In the genomic region with DNA sequence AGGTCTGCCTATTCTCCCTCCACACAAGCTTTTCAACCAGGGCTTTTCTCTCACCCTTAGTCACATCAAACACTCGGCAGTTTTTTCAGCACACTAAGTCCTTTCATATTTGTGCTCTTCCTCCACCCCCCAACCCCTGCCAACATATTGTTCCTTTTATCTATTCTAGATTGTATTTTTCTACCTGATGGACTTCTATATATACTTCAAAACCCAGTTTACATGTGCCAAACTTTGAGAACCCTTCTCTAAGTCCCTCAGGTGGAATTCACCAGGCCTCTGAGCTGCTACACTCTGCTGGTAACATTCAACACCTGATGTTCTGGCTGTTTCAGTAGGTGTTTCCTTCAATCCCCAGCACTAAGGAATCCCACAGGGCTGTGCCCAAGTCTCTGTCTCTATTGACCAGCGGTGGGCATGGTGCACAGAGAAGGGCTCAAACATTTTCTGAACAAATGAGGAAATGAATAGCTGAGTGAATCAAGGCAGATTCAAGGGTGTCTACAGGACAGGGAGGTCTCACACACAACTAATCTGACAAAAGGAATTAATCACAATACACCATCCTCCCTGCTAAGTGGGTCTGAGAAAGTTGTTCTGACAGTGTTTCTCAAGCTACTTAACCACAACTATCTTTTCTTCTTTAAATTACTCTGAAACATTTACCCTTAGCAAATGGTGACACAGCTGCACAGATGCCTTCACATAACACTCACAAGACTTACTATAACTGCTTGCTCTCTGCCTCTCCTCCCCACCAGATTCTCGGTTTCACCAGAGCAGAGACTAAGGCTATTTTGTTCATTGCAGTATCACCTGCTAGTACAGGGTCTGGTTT, we compare ENCODE assay signal across 13 cellular contexts.
DNase-seq lines count a peak whose midpoint lies in the region; ATAC-seq and TF ChIP-seq lines count a peak whose summit lies in the region.
"Had no signal": no experiment of that assay in that cellular context is flagged by ENCODE, and none has a peak within 500 bp of the region (broad histone marks: within the 10 kb centered on the region; RNA-seq: fewer than 3 reads in every experiment).

No MANE protein-coding gene starts in this region.

- no peaks in the 10 kb centered on the region for H3K36me3 ChIP-seq in OCI-LY7 (ENCODE audit: insufficient read depth, low read length)
- H3K36me3 ChIP-seq: breast epithelium, neutrophil, upper lobe of right lung had no signal

- no peaks in the 10 kb centered on the region for H3K79me2 ChIP-seq in OCI-LY7 (ENCODE audit: insufficient read depth, low read depth, low read length)

- H4K20me1 ChIP-seq in OCI-LY7 (ENCODE audit: insufficient read depth, low read length), result no peaks in the 10 kb centered on the region

- peaks cover 4% of the 10 kb centered on the region for H3K27me3 Mint-ChIP-seq in activated CD4-positive, alpha-beta T cell treated with anti-CD3 and anti-CD28 coated beads for 36 hours
- H3K27me3 Mint-ChIP-seq in MCF 10A (ENCODE audit: insufficient read depth, unreplicated experiment), result no peaks in the 10 kb centered on the region

- peak overlapping the region; percentile 62 for H3K27ac ChIP-seq in OCI-LY7 (ENCODE audit: low read depth, low read length, poor library complexity, severe bottlenecking)
- H3K27ac ChIP-seq: breast epithelium, neutrophil, upper lobe of right lung had no signal

- H3K9me3 Mint-ChIP-seq in activated CD4-positive, alpha-beta T cell treated with anti-CD3 and anti-CD28 coated beads for 36 hours (ENCODE audit: low read depth), result peaks cover 3% of the 10 kb centered on the region
- H3K9me3 Mint-ChIP-seq in MCF 10A (ENCODE audit: unreplicated experiment), result no peaks in the 10 kb centered on the region

- H3K9me2 ChIP-seq in OCI-LY7 (ENCODE audit: insufficient read depth, low read length), result no peaks in the 10 kb centered on the region

- no peak for TF ChIP-seq CTCF in OCI-LY7 (conservative IDR thresholded peaks at IDR 0.05; ENCODE audit: low read length)
- no peak for TF ChIP-seq CTCF in MCF 10A (IDR thresholded peaks at IDR 0.05; ENCODE audit: unreplicated experiment)

- H3K27ac Mint-ChIP-seq in activated CD4-positive, alpha-beta T cell treated with anti-CD3 and anti-CD28 coated beads for 36 hours, result peak overlapping the region; percentile 69
- H3K27ac Mint-ChIP-seq in MCF 10A (ENCODE audit: low read depth, unreplicated experiment), result no peak overlapping the region

- peak overlapping the region; percentile 98 for H2AFZ ChIP-seq in OCI-LY7 (ENCODE audit: low read length)

- peaks cover 22% of the 10 kb centered on the region for H3K4me1 ChIP-seq in OCI-LY7 (ENCODE audit: insufficient read depth, low read length, poor library complexity, severe bottlenecking)
- H3K4me1 ChIP-seq: breast epithelium, upper lobe of right lung had no signal

- POLR2A ChIA-PET in activated CD4-positive, alpha-beta T cell treated with anti-CD3 and anti-CD28 coated beads for 36 hours (lab: Charles Lee), result interaction anchor here (0.5 to 0.8 kb wide), 4 partner anchors 65 to 880 kb away, joined by 3 to 5 read pairs (median 4); no protein-coding TSS in a partner anchor
- POLR2A ChIA-PET in OCI-LY7 (lab: Charles Lee) (interaction anchor here (0.5 to 4.3 kb wide), 17 partner anchors 8 to 1258 kb away, joined by 3 to 20 read pairs (median 5); no protein-coding TSS in a partner anchor), MCF 10A (lab: Yijun Ruan, JAX) (interaction anchor here (1.2 to 1.5 kb wide), 2 partner anchors 9 to 163 kb away, joined by 3 to 4 read pairs; no protein-coding TSS in a partner anchor)

- H3K36me3 Mint-ChIP-seq in activated CD4-positive, alpha-beta T cell treated with anti-CD3 and anti-CD28 coated beads for 36 hours (ENCODE audit: low read depth), result peaks cover 21% of the 10 kb centered on the region
- H3K36me3 Mint-ChIP-seq in MCF 10A (ENCODE audit: insufficient read depth, unreplicated experiment), result no peaks in the 10 kb centered on the region

- peak overlapping the region; percentile 25 for H3K4me2 ChIP-seq in OCI-LY7 (ENCODE audit: low read length)

- ATAC-seq in activated CD4-positive, alpha-beta T cell treated with anti-CD3 and anti-CD28 coated beads for 36 hours, result peak; percentile 89
- peak; percentile 99 for ATAC-seq in GM19455 (IDR thresholded peaks at IDR 0.05; ENCODE audit: unreplicated experiment)
- peak; percentile 94 for ATAC-seq in HG02938 (IDR thresholded peaks at IDR 0.05; ENCODE audit: unreplicated experiment)
- ATAC-seq: upper lobe of right lung had no signal

- BruUV-seq in OCI-LY7 (replicated peaks; lab: Mats Ljungman, UMichigan) (no TSS peak), MCF 10A (replicated peaks; lab: Mats Ljungman, UMichigan) (no TSS peak)

- no peak overlapping the region for H3K4me3 ChIP-seq in OCI-LY7 (ENCODE audit: low read depth, low read length, poor library complexity, severe bottlenecking)
- H3K4me3 ChIP-seq: breast epithelium, upper lobe of right lung had no signal

- H3K4me1 Mint-ChIP-seq in activated CD4-positive, alpha-beta T cell treated with anti-CD3 and anti-CD28 coated beads for 36 hours, result peaks cover 41% of the 10 kb centered on the region
- no peaks in the 10 kb centered on the region for H3K4me1 Mint-ChIP-seq in MCF 10A (ENCODE audit: insufficient read depth, unreplicated experiment)

- CTCF ChIA-PET in activated CD4-positive, alpha-beta T cell treated with anti-CD3 and anti-CD28 coated beads for 36 hours (lab: Charles Lee), result interaction anchor here (0.6 to 1.6 kb wide), 2 partner anchors 8 kb away, joined by 4 to 7 read pairs; no protein-coding TSS in a partner anchor
- CTCF ChIA-PET in OCI-LY7 (lab: Charles Lee; ENCODE audit: unreplicated experiment), result interaction anchor here (0.8 kb wide), 1 partner anchor 16 kb away, joined by 3 read pairs; no protein-coding TSS in a partner anchor
- CTCF ChIA-PET in MCF 10A (lab: Yijun Ruan, JAX), result interaction anchor here (0.7 to 1.4 kb wide), 2 partner anchors 12 to 30 kb away, joined by 3 read pairs; no protein-coding TSS in a partner anchor

- peaks cover 10% of the 10 kb centered on the region for H3K9me3 ChIP-seq in OCI-LY7 (ENCODE audit: low read length)
- H3K9me3 ChIP-seq: breast epithelium, neutrophil, upper lobe of right lung had no signal

- DNase-seq in activated CD4-positive, alpha-beta T cell treated with anti-CD3 and anti-CD28 coated beads for 36 hours, result peak; percentile 46
- no peak for DNase-seq in activated CD4-positive, alpha-beta T cell treated with anti-CD3 and anti-CD28 coated beads, Interleukin-2, amount 50 U/mL, for 1 hour
- DNase-seq in OCI-LY7 (ENCODE audit: low spot score) (peak; percentile 52), MCF 10A (ENCODE audit: unreplicated experiment) (no peak), pons (ENCODE audit: low spot score) (no peak), NCI-H1105 (lab: John Stamatoyannopoulos, UW) (no peak)
- DNase-seq: kidney glomerular epithelial cell, NCI-H187 treated with DMSO at 0.1 percent for 48 hours, upper lobe of right lung had no signal

- H3K4me3 Mint-ChIP-seq in activated CD4-positive, alpha-beta T cell treated with anti-CD3 and anti-CD28 coated beads for 36 hours, result no peak overlapping the region
- H3K4me3 Mint-ChIP-seq in MCF 10A (ENCODE audit: unreplicated experiment), result no peak overlapping the region

- intact Hi-C loops in activated CD4-positive, alpha-beta T cell treated with anti-CD3 and anti-CD28 coated beads for 36 hours (cut with DNase I, micrococcal nuclease), result loop anchor here in 1 of 2 experiments (2.0 kb wide), 1 partner anchor 164 kb away; no protein-coding TSS in a partner anchor
- intact Hi-C loops in OCI-LY7 (cut with micrococcal nuclease; ENCODE audit: unreplicated experiment) (loop anchor here (1.0 to 5.0 kb wide), 3 partner anchors 19 to 136 kb away; no protein-coding TSS in a partner anchor), MCF 10A (cut with micrococcal nuclease) (no loop called here)

Comparison
In these comparisons a context has a peak if more than half of its experiments do, and no peak if none do; other contexts are left out.
1. DNase-seq: peak in activated CD4-positive, alpha-beta T cell treated with anti-CD3 and anti-CD28 coated beads for 36 hours (single experiment) and OCI-LY7 (single experiment); none in activated CD4-positive, alpha-beta T cell treated with anti-CD3 and anti-CD28 coated beads, Interleukin-2, amount 50 U/mL, for 1 hour (single experiment), MCF 10A (single experiment), pons (single experiment) and NCI-H1105 (single experiment).
2. Peak in every context shown above with its lines, with median percentiles within 50 percentile points of each other: ATAC-seq.